Comparison of ENCODE assay signal across 16 cellular contexts in genomic region chr3:12764171-12764776, GRCh38. TPM values are rescaled to one million over a fixed set of nuclear protein-coding genes. Genes with fewer than 3 reads are reported as not detected.
DNase-seq lines count a peak whose midpoint lies in the region; ATAC-seq and TF ChIP-seq lines count a peak whose summit lies in the region.
"Had no signal": no experiment of that assay in that cellular context is flagged by ENCODE, and none has a peak within 500 bp of the region (broad histone marks: within the 10 kb centered on the region; RNA-seq: fewer than 3 reads in every experiment).

No MANE protein-coding gene starts in this region.

- H3K27me3 ChIP-seq in PC-9 (ENCODE audit: insufficient read depth, low read depth) = no peaks in the 10 kb centered on the region
- H3K27me3 ChIP-seq in trophoblast cell (ENCODE audit: insufficient read depth, low read length) = no peaks in the 10 kb centered on the region
- H3K27me3 ChIP-seq in GM23248 (replicated peaks; ENCODE audit: insufficient read depth) = no peaks in the 10 kb centered on the region
- H3K27me3 ChIP-seq: BE2C had no signal

- WGBS in trophoblast cell (ENCODE audit: extremely low coverage, insufficient coverage, insufficient read length) = no CpG with 5 or more reads among the region's 8 CpGs
- 79 to 86% methylated on average over 8 of the region's 8 CpGs for WGBS in GM23248 (ENCODE audit: low coverage in 1 of 2, low lambda C conversion rate in 2 of 2, missing lambda C conversion rate in 2 of 2), 2 experiments

- H3K4me1 ChIP-seq in PC-9 (replicated peaks; ENCODE audit: insufficient read depth) (peaks cover 28% of the 10 kb centered on the region), trophoblast cell (ENCODE audit: control insufficient read depth in 1 of 2, insufficient read depth in 2 of 2, low read length in 2 of 2) (peaks cover 16 to 19% of the 10 kb centered on the region in 2 experiments), GM23248 (ENCODE audit: insufficient read depth) (peaks cover 4% of the 10 kb centered on the region), mucosa of descending colon (ENCODE audit: low read depth) (no peaks in the 10 kb centered on the region)
- H3K4me1 ChIP-seq: BE2C had no signal

- H3K4me1 Mint-ChIP-seq in chondrocyte (ENCODE audit: low read depth) = peaks cover 17% of the 10 kb centered on the region
- H3K4me1 Mint-ChIP-seq: CD4-positive, alpha-beta memory T cell had no signal

- no TSS peak for BruUV-seq in PC-9 (replicated peaks; lab: Mats Ljungman, UMichigan)

- H3K18ac ChIP-seq in trophoblast cell (ENCODE audit: low read length) = no peak overlapping the region

- intact Hi-C loops in PC-9 (cut with micrococcal nuclease; ENCODE audit: unreplicated experiment) = no loop called here
- intact Hi-C loops in mucosa of descending colon (cut with DNase I, micrococcal nuclease) = no loop called here

- peaks cover 12% of the 10 kb centered on the region for H3K79me1 ChIP-seq in trophoblast cell (ENCODE audit: low read length)

- ATAC-seq in esophagus mucosa (no peak), mucosa of descending colon (no peak)

- in situ Hi-C loops in GM23248 (cut with MboI) = no loop called here

- H3K9me3 Mint-ChIP-seq in chondrocyte (ENCODE audit: low read depth) = no peaks in the 10 kb centered on the region
- H3K9me3 Mint-ChIP-seq: CD4-positive, alpha-beta memory T cell had no signal

- H4K8ac ChIP-seq in trophoblast cell (ENCODE audit: low read depth, low read length) = no peak overlapping the region

- no peaks in the 10 kb centered on the region for H4K20me1 ChIP-seq in PC-9 (ENCODE audit: insufficient read depth)
- no peaks in the 10 kb centered on the region for H4K20me1 ChIP-seq in GM23248 (ENCODE audit: insufficient read depth)

- no peak overlapping the region for H3K4me3 Mint-ChIP-seq in chondrocyte (ENCODE audit: unreplicated experiment)
- H3K4me3 Mint-ChIP-seq: CD4-positive, alpha-beta memory T cell had no signal

- H2AK5ac ChIP-seq in trophoblast cell (ENCODE audit: low read length) = no peak overlapping the region

- H3K4me3 ChIP-seq in PC-9 (no peak overlapping the region), trophoblast cell (ENCODE audit: low read depth, low read length) (no peak overlapping the region), GM23248 (no peak overlapping the region), mucosa of descending colon (no peak overlapping the region)

- no peak overlapping the region for H2BK5ac ChIP-seq in trophoblast cell (ENCODE audit: low read depth, low read length, poor library complexity)

- DNase-seq in EH (ENCODE audit: low read depth) (peak; percentile 6), PC-9 (no peak), chondrocyte (ENCODE audit: low spot score) (peak; percentile 19), trophoblast cell (peak; percentile 87 to 94), GM23248 (no peak), substantia nigra (lab: John Stamatoyannopoulos, UW) (no peak), mucosa of descending colon (no peak)
- DNase-seq: BE2C; CD4-positive, alpha-beta memory T cell; DMS79; EL; GOT3; HCEC 1CT had no signal

- no peaks in the 10 kb centered on the region for H3K36me3 ChIP-seq in PC-9 (ENCODE audit: low read depth)
- no peaks in the 10 kb centered on the region for H3K36me3 ChIP-seq in trophoblast cell (ENCODE audit: control insufficient read depth in 1 of 2, insufficient read depth in 2 of 2, low read length in 2 of 2)
- no peaks in the 10 kb centered on the region for H3K36me3 ChIP-seq in GM23248 (ENCODE audit: low read depth)
- no peaks in the 10 kb centered on the region for H3K36me3 ChIP-seq in mucosa of descending colon (ENCODE audit: low read depth)
- H3K36me3 ChIP-seq: BE2C had no signal

- H3K23ac ChIP-seq in trophoblast cell (ENCODE audit: low read length) = no peak overlapping the region

- peaks cover 36% of the 10 kb centered on the region for H3F3A ChIP-seq in PC-9 (ENCODE audit: insufficient read depth, low read depth)
- H3F3A ChIP-seq in GM23248 (ENCODE audit: insufficient read depth) = no peaks in the 10 kb centered on the region

- H3K36me3 Mint-ChIP-seq in chondrocyte (ENCODE audit: low read depth) = no peaks in the 10 kb centered on the region
- H3K36me3 Mint-ChIP-seq: CD4-positive, alpha-beta memory T cell had no signal

- H2BK12ac ChIP-seq in trophoblast cell (ENCODE audit: low read length) = no peak overlapping the region

- CTCF ChIA-PET in PC-9 (lab: Charles Lee) = interaction anchor here (0.7 kb wide), 2 partner anchors 30 to 48 kb away, joined by 3 read pairs; no protein-coding TSS in a partner anchor

- H4K91ac ChIP-seq in trophoblast cell (ENCODE audit: low read depth, low read length) = no peak overlapping the region

- H3K27ac ChIP-seq in PC-9 = 0 out of 2 replicates have a peak overlapping the region, but pooled peaks have one; percentile 33
- H3K27ac ChIP-seq in trophoblast cell (ENCODE audit: low read depth, low read length) = no peak overlapping the region
- no peak overlapping the region for H3K27ac ChIP-seq in GM23248
- no peak overlapping the region for H3K27ac ChIP-seq in substantia nigra (ENCODE audit: low read depth, low read length, poor library complexity, severe bottlenecking)
- H3K27ac ChIP-seq: C4-2B, HL-60 had no signal

- H2AFZ ChIP-seq in PC-9 (no peak overlapping the region), trophoblast cell (ENCODE audit: insufficient read depth, low read length, poor library complexity) (no peak overlapping the region), GM23248 (no peak overlapping the region)

- no peak overlapping the region for H2BK120ac ChIP-seq in trophoblast cell (ENCODE audit: insufficient read depth, low read length, poor library complexity)

- H3K9ac ChIP-seq in trophoblast cell (ENCODE audit: low read length) = no peak overlapping the region
- H3K9ac ChIP-seq in GM23248 = no peak overlapping the region

- H3K27ac Mint-ChIP-seq in chondrocyte (ENCODE audit: unreplicated experiment) = no peak overlapping the region
- H3K27ac Mint-ChIP-seq: CD4-positive, alpha-beta memory T cell had no signal

- H3K4me2 ChIP-seq in PC-9 (no peak overlapping the region), trophoblast cell (ENCODE audit: low read length) (no peak overlapping the region), GM23248 (ENCODE audit: unreplicated experiment) (no peak overlapping the region)

- H3K4ac ChIP-seq in trophoblast cell (ENCODE audit: low read depth, low read length) = no peak overlapping the region

- H3K9me3 ChIP-seq in PC-9 (ENCODE audit: insufficient read depth, low read depth) (no peaks in the 10 kb centered on the region), trophoblast cell (ENCODE audit: insufficient read depth, low read depth, low read length) (no peaks in the 10 kb centered on the region), GM23248 (ENCODE audit: low read depth) (no peaks in the 10 kb centered on the region), mucosa of descending colon (no peaks in the 10 kb centered on the region)
- H3K9me3 ChIP-seq: BE2C had no signal

- H3K9me2 ChIP-seq in PC-9 (ENCODE audit: insufficient read depth) (no peaks in the 10 kb centered on the region), GM23248 (ENCODE audit: insufficient read depth) (no peaks in the 10 kb centered on the region)

- TF ChIP-seq CTCF in PC-9 (conservative IDR thresholded peaks at IDR 0.05) (no peak), chondrocyte (IDR thresholded peaks at IDR 0.05) (no peak), mucosa of descending colon (IDR thresholded peaks at IDR 0.05) (no peak)

- no peaks in the 10 kb centered on the region for H3K27me3 Mint-ChIP-seq in chondrocyte (ENCODE audit: low read depth)

- H4K12ac ChIP-seq in trophoblast cell (ENCODE audit: low read depth, low read length) = no peak overlapping the region

- H3K79me2 ChIP-seq in PC-9 (ENCODE audit: low read depth) (no peaks in the 10 kb centered on the region), trophoblast cell (ENCODE audit: control insufficient read depth, insufficient read depth, low read length, poor library complexity) (peaks cover 2% of the 10 kb centered on the region), GM23248 (ENCODE audit: insufficient read depth) (no peaks in the 10 kb centered on the region)

- POLR2A ChIA-PET in PC-9 (lab: Charles Lee; ENCODE audit: unreplicated experiment) = no interaction called here

- H3K14ac ChIP-seq in trophoblast cell (ENCODE audit: low read length) = no peak overlapping the region

RNA-seq across cellular contexts. Expression of gene TMEM40, which starts 5.2 kb away (rescaled TPM):
- total RNA-seq in PC-9 (2021) (30.5 and 33.9 TPM in 2 replicates), chondrocyte (not detected in 3 replicates), esophagus mucosa (237 TPM), mucosa of descending colon (not detected)
- 26.1 and 27.0 TPM in 2 replicates for polyA plus RNA-seq in trophoblast cell (2013)
- total RNA-seq in GM23248 (2014; rRNA removed; shearing (Covaris generic)) = not detected in 2 replicates
- not detected in 2 replicates for polyA plus RNA-seq in GM23248 (2016; fragmentation: Nextera tagmentation; extraction: Ambion mirVana)
- total RNA-seq: CD4-positive, alpha-beta memory T cell had no signal
- polyA plus RNA-seq: CD4-positive, alpha-beta memory T cell had no signal

RNA-seq across cellular contexts. Expression of gene CAND2, which starts 32.2 kb away (rescaled TPM):
- total RNA-seq in PC-9 (2021) = 0.30 and 0.37 TPM in 2 replicates
- 11.3 to 15.7 TPM (median 12.0 TPM) in 3 replicates for total RNA-seq in chondrocyte
- 0.29 and 0.31 TPM in 2 replicates for polyA plus RNA-seq in trophoblast cell (2013)
- 1.1 TPM for total RNA-seq in esophagus mucosa
- total RNA-seq in GM23248 (2014; rRNA removed; shearing (Covaris generic)) = 0.38 and 0.43 TPM in 2 replicates
- polyA plus RNA-seq in GM23248 (2016; fragmentation: Nextera tagmentation; extraction: Ambion mirVana) = 0.16 and 0.53 TPM in 2 replicates
- total RNA-seq in mucosa of descending colon = 10 to 100 TPM in 1 of 3 donors, 1 to 10 TPM in 2; 1.3 to 14.1 (median 1.4) TPM

Comparison
In these comparisons a context has a peak if more than half of its experiments do, and no peak if none do; other contexts are left out.
1. DNase-seq: peak in EH (single experiment), chondrocyte (single experiment) and trophoblast cell (2 of 2); none in PC-9 (0 of 2), GM23248 (single experiment), substantia nigra (0 of 49) and mucosa of descending colon (0 of 3).
2. RNA of gene TMEM40, which starts 5.2 kb away (total RNA-seq): 237 TPM in esophagus mucosa (single experiment) and 30.5 to 33.9 TPM in PC-9; not detected in chondrocyte, not detected in GM23248 and not detected in mucosa of descending colon; every median in the first group is over 10 times any median in the second.